Comparison of ENCODE assay signal across 8 cellular contexts in genomic region chr1:117735045-117735992, GRCh38.
A peak's percentile ranks its signal among the peaks of the same experiment; 100 is the strongest.
DNase-seq lines count a peak whose midpoint lies in the region; TF ChIP-seq lines count a peak whose summit lies in the region.

No MANE protein-coding gene starts in this region.

- peak overlapping the region; percentile 21 for H3K4me3 ChIP-seq in Jurkat, Clone E6-1 (ENCODE audit: low read length)
- peak overlapping the region; percentile 31 for H3K4me3 ChIP-seq in fibroblast of the aortic adventitia (ENCODE audit: low read depth, low read length)

- no peak for TF ChIP-seq CTCF in fibroblast of the aortic adventitia (IDR thresholded peaks at IDR 0.05; ENCODE audit: insufficient read depth, low read length)

- DNase-seq in NCI-H2029 treated with DMSO at 0.1 percent for 48 hours (lab: John Stamatoyannopoulos, UW) (peak; percentile 5), NCI-H2029 (lab: John Stamatoyannopoulos, UW) (no peak), fibroblast of the aortic adventitia (ENCODE audit: low read depth) (peak; percentile 66), putamen (ENCODE audit: low spot score) (peak; percentile 5), NCI-H2081 treated with DMSO at 0.1 percent for 48 hours (lab: John Stamatoyannopoulos, UW) (no peak), NCI-H1092 (lab: John Stamatoyannopoulos, UW) (no peak)
- peak; percentile 19 for DNase-seq in Jurkat, Clone E6-1 (ENCODE audit: low read depth, low spot score)
- peak; percentile 23 to 24 for DNase-seq in activated CD4-positive, alpha-beta T cell treated with anti-CD3 and anti-CD28 coated beads, Interleukin-2, amount 50 U/mL, for 4 hours

Comparison
In these comparisons a context has a peak if more than half of its experiments do, and no peak if none do; other contexts are left out.
1. DNase-seq: peak in NCI-H2029 treated with DMSO at 0.1 percent for 48 hours (single experiment), Jurkat, Clone E6-1 (single experiment), activated CD4-positive, alpha-beta T cell treated with anti-CD3 and anti-CD28 coated beads, Interleukin-2, amount 50 U/mL, for 4 hours (2 of 2), fibroblast of the aortic adventitia (single experiment) and putamen (single experiment); none in NCI-H2029 (single experiment), NCI-H2081 treated with DMSO at 0.1 percent for 48 hours (single experiment) and NCI-H1092 (single experiment).